In the genomic region with DNA sequence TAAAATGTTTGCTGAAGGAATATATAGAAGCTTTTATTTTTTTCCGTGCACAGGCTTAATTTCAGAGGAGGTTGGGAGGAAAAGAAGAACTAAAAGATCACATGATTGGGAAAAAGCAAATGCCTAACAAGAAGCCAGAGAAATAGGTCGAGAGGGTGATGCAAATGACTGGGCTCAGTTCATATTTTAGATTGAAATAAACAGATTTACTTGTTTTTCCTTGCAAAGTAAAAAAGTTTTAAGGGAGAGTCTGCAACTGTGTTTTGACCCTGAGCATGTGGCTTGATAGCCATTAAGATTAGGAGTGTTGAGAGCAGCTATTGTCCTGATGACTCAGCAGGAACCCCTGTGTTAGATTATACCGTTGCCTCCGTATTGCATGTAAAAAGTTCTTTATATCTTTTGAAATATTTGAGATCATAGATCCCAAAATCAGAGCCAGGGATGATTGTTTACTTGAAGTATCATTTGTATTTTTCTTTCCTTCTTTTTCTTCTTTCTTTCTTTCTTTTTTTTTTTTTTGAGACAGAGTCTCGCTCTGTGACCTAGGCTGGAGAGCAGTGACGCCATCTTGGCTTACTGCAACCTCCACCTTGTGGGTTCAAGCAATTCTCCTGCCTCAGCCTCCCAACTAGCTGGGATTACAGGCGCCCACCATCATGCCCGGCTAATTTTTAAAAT, we compare ENCODE assay signal across 13 cellular contexts. TPM values are rescaled to one million over a fixed set of nuclear protein-coding genes. Genes with fewer than 3 reads are reported as not detected.
DNase-seq lines count a peak whose midpoint lies in the region; ATAC-seq and TF ChIP-seq lines count a peak whose summit lies in the region.
"Had no signal": no experiment of that assay in that cellular context is flagged by ENCODE, and none has a peak within 500 bp of the region (broad histone marks: within the 10 kb centered on the region; RNA-seq: fewer than 3 reads in every experiment).

No MANE protein-coding gene starts in this region.

- peaks cover 57% of the 10 kb centered on the region for H3F3A ChIP-seq in smooth muscle cell (ENCODE audit: low read depth)

- H2AFZ ChIP-seq in smooth muscle cell (ENCODE audit: low read depth) = no peak overlapping the region

- H3K4me3 ChIP-seq in HEK293 (ENCODE audit: low read depth, low read length) (no peak overlapping the region), fibroblast of the aortic adventitia (ENCODE audit: low read depth, low read length) (no peak overlapping the region), smooth muscle cell (no peak overlapping the region)
- H3K4me3 ChIP-seq: Peyer's patch had no signal

- peak; percentile 66 for ATAC-seq in SK-N-SH treated with all-trans-retinoic acid at 6 μM for 48 hours
- ATAC-seq in stimulated activated naive CD8-positive, alpha-beta T cell treated with anti-CD3 and anti-CD28 coated beads, Interleukin-15, Interleukin-2, amounts not matched to agents 100 U/mL and 50 U/mL, for 24 hours = no peak
- ATAC-seq in GM21390 (IDR thresholded peaks at IDR 0.05; ENCODE audit: unreplicated experiment) = no peak

- H3K9ac ChIP-seq in smooth muscle cell (ENCODE audit: low read depth) = no peak overlapping the region

- H3K27me3 ChIP-seq in smooth muscle cell (ENCODE audit: low read depth) = no peaks in the 10 kb centered on the region
- H3K27me3 ChIP-seq: Peyer's patch had no signal

- H3K9me3 ChIP-seq in HEK293 (ENCODE audit: control insufficient read depth, insufficient read depth, low read depth, low read length) (no peaks in the 10 kb centered on the region), smooth muscle cell (replicated peaks; ENCODE audit: low read depth) (no peaks in the 10 kb centered on the region)
- H3K9me3 ChIP-seq: Peyer's patch had no signal

- H3K4me2 ChIP-seq in smooth muscle cell = peak overlapping the region; percentile 66

- H3K4me1 ChIP-seq in HEK293 (ENCODE audit: control insufficient read depth, insufficient read depth, low read length) = peaks cover 21% of the 10 kb centered on the region
- peaks cover 32% of the 10 kb centered on the region for H3K4me1 ChIP-seq in smooth muscle cell (ENCODE audit: low read depth)

- peaks cover 58% of the 10 kb centered on the region for H4K20me1 ChIP-seq in smooth muscle cell (ENCODE audit: low read depth)

- 60% methylated on average over 8 of the region's 8 CpGs for WGBS in smooth muscle cell (ENCODE audit: low lambda C conversion rate)

- H3K79me2 ChIP-seq in smooth muscle cell (ENCODE audit: low read depth) = peaks cover 97% of the 10 kb centered on the region

- CTCF ChIA-PET in HEK293 (lab: Yijun Ruan, JAX) = interaction anchor here (0.6 to 4.0 kb wide), 4 partner anchors 65 to 1032 kb away, joined by 3 to 21 read pairs (median 4); no protein-coding TSS in a partner anchor

- TF ChIP-seq CTCF in HEK293 (tag by site-specific recombination; IDR thresholded peaks at IDR 0.05) = no peak
- TF ChIP-seq CTCF in fibroblast of the aortic adventitia (IDR thresholded peaks at IDR 0.05; ENCODE audit: insufficient read depth, low read length) = no peak
- TF ChIP-seq CTCF in smooth muscle cell (IDR thresholded peaks at IDR 0.05; ENCODE audit: borderline replicate concordance, insufficient read depth, poor library complexity, severe bottlenecking) = no peak

- POLR2A ChIA-PET in HEK293 (lab: Yijun Ruan, JAX) = interaction anchor here (5.0 kb wide), 1 partner anchor 20 kb away, joined by 21 read pairs; a partner anchor contains a TSS

- DNase-seq in fibroblast of the aortic adventitia (ENCODE audit: low read depth) (peak; percentile 77), smooth muscle cell (lab: John Stamatoyannopoulos, UW; ENCODE audit: unreplicated experiment) (no peak), GM19238 (ENCODE audit: insufficient read length, low spot score) (no peak), HuH-7 (ENCODE audit: low spot score) (no peak)
- no peak for DNase-seq in stimulated activated naive CD8-positive, alpha-beta T cell treated with anti-CD3 and anti-CD28 coated beads, Interleukin-15, Interleukin-2, amounts not matched to agents 100 U/mL and 50 U/mL, for 24 hours
- DNase-seq: activated CD4-positive, alpha-beta T cell treated with anti-CD3 and anti-CD28 coated beads, Interleukin-2, amount 50 U/mL, for 48 hours; aorta; head of caudate nucleus; NCI-H1048; Peyer's patch had no signal

- 0 out of 2 replicates have a peak overlapping the region, but pooled peaks have one; percentile 32 for H3K27ac ChIP-seq in HEK293 (ENCODE audit: extremely low read depth, low read depth, low read length)
- H3K27ac ChIP-seq in smooth muscle cell (ENCODE audit: low read depth) = peak overlapping the region; percentile 87

- H3K36me3 ChIP-seq in HEK293 (ENCODE audit: control insufficient read depth in 2 of 2, insufficient read depth in 1 of 2, low read length in 2 of 2) = no peaks in the 10 kb centered on the region
- H3K36me3 ChIP-seq in smooth muscle cell (ENCODE audit: low read depth) = no peaks in the 10 kb centered on the region
- H3K36me3 ChIP-seq: Peyer's patch had no signal

TF ChIP-seq in HEK293, 187 proteins besides CTCF, POLR2A, EP300 and RAD21 (continues in another document):
- no peak for TF ChIP-seq REPIN1 (tag by site-specific recombination; IDR thresholded peaks at IDR 0.05; ENCODE audit: low read depth)
- peak; percentile 89 for TF ChIP-seq ZBTB20 (tag by site-specific recombination; IDR thresholded peaks at IDR 0.05)
- peak; percentile 39 for TF ChIP-seq ZNF629 (tag by site-specific recombination; IDR thresholded peaks at IDR 0.05)
- 0 out of 2 replicates have a peak, but pooled peaks have one; percentile 38 for TF ChIP-seq ZXDB (tag by site-specific recombination; IDR thresholded peaks at IDR 0.05)
- peak; percentile 27; the same call in 1 of the 2 replicates for TF ChIP-seq ZBTB21 (tag by site-specific recombination; IDR thresholded peaks at IDR 0.05)
- TF ChIP-seq ZNF514 (tag by site-specific recombination; IDR thresholded peaks at IDR 0.05) = no peak
- peak; percentile 34; the same call in 1 of the 2 replicates for TF ChIP-seq ZEB2 (tag by site-specific recombination; IDR thresholded peaks at IDR 0.05)
- peak; percentile 66 for TF ChIP-seq ZNF335 (tag by site-specific recombination; conservative IDR thresholded peaks at IDR 0.05)
- TF ChIP-seq MZF1 (tag by site-specific recombination; IDR thresholded peaks at IDR 0.05; ENCODE audit: borderline replicate concordance) = no peak
- TF ChIP-seq, protein P1, sequence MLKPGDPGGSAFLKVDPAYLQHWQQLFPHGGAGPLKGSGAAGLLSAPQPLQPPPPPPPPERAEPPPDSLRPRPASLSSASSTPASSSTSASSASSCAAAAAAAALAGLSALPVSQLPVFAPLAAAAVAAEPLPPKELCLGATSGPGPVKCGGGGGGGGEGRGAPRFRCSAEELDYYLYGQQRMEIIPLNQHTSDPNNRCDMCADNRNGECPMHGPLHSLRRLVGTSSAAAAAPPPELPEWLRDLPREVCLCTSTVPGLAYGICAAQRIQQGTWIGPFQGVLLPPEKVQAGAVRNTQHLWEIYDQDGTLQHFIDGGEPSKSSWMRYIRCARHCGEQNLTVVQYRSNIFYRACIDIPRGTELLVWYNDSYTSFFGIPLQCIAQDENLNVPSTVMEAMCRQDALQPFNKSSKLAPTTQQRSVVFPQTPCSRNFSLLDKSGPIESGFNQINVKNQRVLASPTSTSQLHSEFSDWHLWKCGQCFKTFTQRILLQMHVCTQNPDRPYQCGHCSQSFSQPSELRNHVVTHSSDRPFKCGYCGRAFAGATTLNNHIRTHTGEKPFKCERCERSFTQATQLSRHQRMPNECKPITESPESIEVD (tag by site-specific recombination; IDR thresholded peaks at IDR 0.05) = peak; percentile 86
- no peak for TF ChIP-seq ZNF560 (tag by site-specific recombination; IDR thresholded peaks at IDR 0.05; ENCODE audit: borderline replicate concordance)

TF ChIP-seq in SK-N-SH treated with all-trans-retinoic acid at 6 μM for 48 hours, 23 proteins besides CTCF, POLR2A, EP300 and RAD21:
- TF ChIP-seq CSDC2 (CRISPR knock-in tag; IDR thresholded peaks at IDR 0.05) (no peak), ZNF565 (CRISPR knock-in tag; conservative IDR thresholded peaks at IDR 0.05; ENCODE audit: low read depth) (no peak), ZFP30 (CRISPR knock-in tag; IDR thresholded peaks at IDR 0.05) (no peak), TCF4 (CRISPR knock-in tag; IDR thresholded peaks at IDR 0.05; ENCODE audit: borderline replicate concordance) (no peak), ZFP3 (CRISPR knock-in tag; IDR thresholded peaks at IDR 0.05) (no peak), GLIS3 (CRISPR knock-in tag; IDR thresholded peaks at IDR 0.05) (no peak), ARNTL (CRISPR knock-in tag; IDR thresholded peaks at IDR 0.05; ENCODE audit: borderline replicate concordance, low read depth) (no peak)
- TF ChIP-seq, protein P2, sequence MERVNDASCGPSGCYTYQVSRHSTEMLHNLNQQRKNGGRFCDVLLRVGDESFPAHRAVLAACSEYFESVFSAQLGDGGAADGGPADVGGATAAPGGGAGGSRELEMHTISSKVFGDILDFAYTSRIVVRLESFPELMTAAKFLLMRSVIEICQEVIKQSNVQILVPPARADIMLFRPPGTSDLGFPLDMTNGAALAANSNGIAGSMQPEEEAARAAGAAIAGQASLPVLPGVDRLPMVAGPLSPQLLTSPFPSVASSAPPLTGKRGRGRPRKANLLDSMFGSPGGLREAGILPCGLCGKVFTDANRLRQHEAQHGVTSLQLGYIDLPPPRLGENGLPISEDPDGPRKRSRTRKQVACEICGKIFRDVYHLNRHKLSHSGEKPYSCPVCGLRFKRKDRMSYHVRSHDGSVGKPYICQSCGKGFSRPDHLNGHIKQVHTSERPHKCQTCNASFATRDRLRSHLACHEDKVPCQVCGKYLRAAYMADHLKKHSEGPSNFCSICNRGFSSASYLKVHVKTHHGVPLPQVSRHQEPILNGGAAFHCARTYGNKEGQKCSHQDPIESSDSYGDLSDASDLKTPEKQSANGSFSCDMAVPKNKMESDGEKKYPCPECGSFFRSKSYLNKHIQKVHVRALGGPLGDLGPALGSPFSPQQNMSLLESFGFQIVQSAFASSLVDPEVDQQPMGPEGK (CRISPR knock-in tag; IDR thresholded peaks at IDR 0.05; ENCODE audit: borderline replicate concordance) = no peak

RNA-seq across cellular contexts. Expression of a gene that starts 20.2 kb away (rescaled TPM):
- total RNA-seq in fibroblast of the aortic adventitia (ENCODE audit: low replicate concordance) = 571 and 966 TPM in 2 replicates
- total RNA-seq in smooth muscle cell = 389 and 417 TPM in 2 replicates
- 149 and 151 TPM in 2 replicates for polyA plus RNA-seq in smooth muscle cell
